ENCODE assay signal across 1 cellular context in the genomic region with DNA sequence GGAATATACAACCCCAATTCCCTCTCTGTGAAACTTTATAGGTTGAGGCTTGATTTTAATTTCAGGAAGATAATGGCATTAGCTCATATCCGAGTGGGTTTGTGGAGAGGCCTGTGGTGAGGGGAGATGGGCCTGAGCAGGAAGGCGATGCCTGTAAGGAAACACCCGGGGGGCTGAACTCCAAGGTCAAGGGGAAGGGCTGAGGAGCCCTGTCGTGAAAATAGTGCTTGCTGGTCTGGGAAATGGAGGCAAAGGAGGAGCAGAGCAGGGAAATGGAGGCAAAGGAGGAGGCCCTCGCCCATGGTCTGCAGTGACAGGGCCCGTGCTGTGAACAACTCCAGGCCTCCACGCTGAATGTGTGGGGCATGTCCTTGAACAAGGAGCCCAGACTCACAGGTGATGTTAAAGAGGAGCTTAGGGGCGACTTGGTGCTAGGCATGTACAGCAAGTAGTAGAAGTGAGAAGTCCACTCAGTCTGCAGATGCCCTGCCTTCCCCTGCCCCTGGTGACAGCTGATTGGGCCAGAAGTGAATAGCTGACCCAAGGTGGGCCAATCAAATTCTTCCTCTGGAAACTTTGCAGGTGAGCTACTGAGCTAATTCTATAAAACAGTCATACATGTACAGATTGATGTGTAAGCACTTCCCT.
TF ChIP-seq lines count a peak whose summit lies in the region.

No MANE protein-coding gene starts in this region.

TF ChIP-seq in K562, 482 proteins besides CTCF, POLR2A, EP300 and RAD21 (continued from another document):
- TF ChIP-seq, protein P1, sequence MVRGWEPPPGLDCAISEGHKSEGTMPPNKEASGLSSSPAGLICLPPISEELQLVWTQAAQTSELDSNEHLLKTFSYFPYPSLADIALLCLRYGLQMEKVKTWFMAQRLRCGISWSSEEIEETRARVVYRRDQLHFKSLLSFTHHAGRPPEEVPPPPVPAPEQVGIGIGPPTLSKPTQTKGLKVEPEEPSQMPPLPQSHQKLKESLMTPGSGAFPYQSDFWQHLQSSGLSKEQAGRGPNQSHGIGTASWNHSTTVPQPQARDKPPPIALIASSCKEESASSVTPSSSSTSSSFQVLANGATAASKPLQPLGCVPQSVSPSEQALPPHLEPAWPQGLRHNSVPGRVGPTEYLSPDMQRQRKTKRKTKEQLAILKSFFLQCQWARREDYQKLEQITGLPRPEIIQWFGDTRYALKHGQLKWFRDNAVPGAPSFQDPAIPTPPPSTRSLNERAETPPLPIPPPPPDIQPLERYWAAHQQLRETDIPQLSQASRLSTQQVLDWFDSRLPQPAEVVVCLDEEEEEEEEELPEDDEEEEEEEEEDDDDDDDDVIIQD (CRISPR knock-in tag; IDR thresholded peaks at IDR 0.05), result no peak
